15 cellular contexts compared by ENCODE assay signal in genomic region chr9:18786936-18787658, GRCh38.
DNase-seq lines count a peak whose midpoint lies in the region; ATAC-seq, FAIRE-seq and TF ChIP-seq lines count a peak whose summit lies in the region.
"Had no signal": no experiment of that assay in that cellular context is flagged by ENCODE, and none has a peak within 500 bp of the region (broad histone marks: within the 10 kb centered on the region; RNA-seq: fewer than 3 reads in every experiment).

No MANE protein-coding gene starts in this region.

- no peak overlapping the region for H2AFZ ChIP-seq in HepG2 (ENCODE audit: low read length)
- H2AFZ ChIP-seq in osteoblast (ENCODE audit: low read length): no peak overlapping the region

- H3K27me3 ChIP-seq in liver (ENCODE audit: control insufficient read depth in 4 of 4, insufficient read depth in 4 of 4, low read length in 3 of 4) (no peaks in the 10 kb centered on the region), HepG2 (ENCODE audit: control insufficient read depth in 1 of 2, insufficient read depth in 2 of 2, low read length in 2 of 2) (0 out of 5 replicates have a peak, but pooled peaks cover 0 to 3% of the 10 kb centered on the region in 2 experiments), osteoblast (ENCODE audit: insufficient read depth, low read length) (no peaks in the 10 kb centered on the region), aorta (ENCODE audit: control insufficient read depth in 1 of 2, insufficient read depth in 2 of 2, low read length in 1 of 2) (no peaks in the 10 kb centered on the region)

- TF ChIP-seq POLR2A in HepG2 (IDR thresholded peaks at IDR 0.05; ENCODE audit: insufficient read depth in 1 of 2, low read depth in 2 of 2, low read length in 2 of 2): no peak

- in situ Hi-C loops in HepG2 (cut with HindIII; ENCODE audit: extremely low pct_ligation_motif_present, low pct_unique_long_range_greater_than_20kb): no loop called here

- H3K4me1 ChIP-seq in liver (ENCODE audit: control insufficient read depth in 4 of 4, insufficient read depth in 4 of 4, low read length in 3 of 4) (no peaks in the 10 kb centered on the region), HepG2 (ENCODE audit: insufficient read depth, low read length) (no peaks in the 10 kb centered on the region), osteoblast (ENCODE audit: insufficient read depth, low read length) (peaks cover 33% of the 10 kb centered on the region), aorta (ENCODE audit: control insufficient read depth in 1 of 2, insufficient read depth in 2 of 2, low read length in 2 of 2) (peaks cover 5 to 13% of the 10 kb centered on the region in 2 donors)

- CTCF ChIA-PET in HepG2 (lab: Yijun Ruan, JAX; ENCODE audit: low intra/inter-chr PET ratio, low total read pairs): no interaction called here

- POLR2A ChIA-PET in HepG2 (lab: Yijun Ruan, JAX): no interaction called here

- no peak overlapping the region for H3K4me2 ChIP-seq in HepG2 (ENCODE audit: low read depth, low read length)
- peak overlapping the region; percentile 54 for H3K4me2 ChIP-seq in osteoblast (ENCODE audit: insufficient read depth, low read length)

- no peak overlapping the region for H3K9ac ChIP-seq in liver (ENCODE audit: low read depth in 1 of 2, low read length in 2 of 2)
- no peak overlapping the region for H3K9ac ChIP-seq in HepG2 (ENCODE audit: insufficient read depth, low read depth, low read length)

- ATAC-seq in HepG2: no peak
- peak; percentile 46 for ATAC-seq in aorta (ENCODE audit: low FRiP score)
- ATAC-seq: activated CD8-positive, alpha-beta T cell treated with anti-CD3 and anti-CD28 coated beads, Interleukin-2, amount 10 ng/mL, durations not matched to agents 7 days and 5 days had no signal

- no TSS peak for BruUV-seq in HepG2 (replicated peaks; lab: Mats Ljungman, UMichigan)

- TF ChIP-seq RAD21 in liver (IDR thresholded peaks at IDR 0.05): no peak
- no peak for TF ChIP-seq RAD21 in HepG2 (CRISPR knock-in tag; IDR thresholded peaks at IDR 0.05)

- TF ChIP-seq CTCF in liver (IDR thresholded peaks at IDR 0.05; ENCODE audit: low read depth, low read length, missing input control) (no peak), HepG2 (CRISPR knock-in tag; IDR thresholded peaks at IDR 0.05) (no peak), foreskin fibroblast (IDR thresholded peaks at IDR 0.05; ENCODE audit: low read depth, low read length) (no peak), osteoblast (IDR thresholded peaks at IDR 0.05; ENCODE audit: extremely low read depth, low read depth, low read length) (no peak)

- no peak for DNase-seq in HepG2 (ENCODE audit: low spot score)
- peak; percentile 3 to 26 for DNase-seq in foreskin fibroblast
- DNase-seq in osteoblast (ENCODE audit: insufficient read length, low spot score, missing footprints): no peak
- no peak for DNase-seq in aorta
- no peak for DNase-seq in activated effector memory CD4-positive, alpha-beta T cell treated with anti-CD3 and anti-CD28 coated beads, Interleukin-2, amount 50 U/mL, for 16 hours
- no peak for DNase-seq in LoVo (ENCODE audit: low spot score)
- no peak for DNase-seq in anterior cingulate cortex (lab: John Stamatoyannopoulos, UW)
- DNase-seq: activated CD8-positive, alpha-beta T cell treated with anti-CD3 and anti-CD28 coated beads, Interleukin-2, amount 10 ng/mL, durations not matched to agents 7 days and 5 days; activated gamma-delta T cell; NCI-H146; NCI-H774; stimulated activated CD4-positive, alpha-beta T cell treated with anti-CD3 and anti-CD28 coated beads, Interleukin-15, amount 100 ng/mL, for 24 hours had no signal

- TF ChIP-seq EP300 in HepG2 (IDR thresholded peaks at IDR 0.05; ENCODE audit: low read depth in 2 of 2, low read length in 2 of 2): no peak
- TF ChIP-seq EP300 in HepG2 (CRISPR knock-in tag; IDR thresholded peaks at IDR 0.05; ENCODE audit: borderline replicate concordance): no peak

- intact Hi-C loops in HepG2 (cut with micrococcal nuclease; ENCODE audit: unreplicated experiment): no loop called here
- intact Hi-C loops in aorta (cut with DNase I): no loop called here

- H3K9me3 ChIP-seq in liver (ENCODE audit: control insufficient read depth in 4 of 4, low read length in 3 of 4): no peaks in the 10 kb centered on the region
- no peaks in the 10 kb centered on the region for H3K9me3 ChIP-seq in HepG2 (ENCODE audit: low read length)
- H3K9me3 ChIP-seq in osteoblast (ENCODE audit: low read depth, low read length): no peaks in the 10 kb centered on the region
- H3K9me3 ChIP-seq in aorta (ENCODE audit: control insufficient read depth, low read length): no peaks in the 10 kb centered on the region

- H3K36me3 ChIP-seq in liver (ENCODE audit: control insufficient read depth in 4 of 4, insufficient read depth in 3 of 4, low read depth in 1 of 4, low read length in 3 of 4) (no peaks in the 10 kb centered on the region), HepG2 (replicated peaks in 1 of 2; ENCODE audit: control insufficient read depth in 1 of 2, insufficient read depth in 2 of 2, low read length in 2 of 2) (no peaks in the 10 kb centered on the region), osteoblast (ENCODE audit: insufficient read depth, low read length) (peaks cover 50% of the 10 kb centered on the region), aorta (ENCODE audit: control insufficient read depth in 1 of 2, insufficient read depth in 2 of 2, low read length in 1 of 2) (no peaks in the 10 kb centered on the region)

- FAIRE-seq in HepG2 (lab: Jason Lieb, UNC): no peak
- FAIRE-seq: TTC549, urothelium cell line had no signal

- H3K4me3 ChIP-seq in liver (ENCODE audit: low read depth in 1 of 3, low read length in 3 of 3) (no peak overlapping the region), HepG2 (replicated peaks in 1 of 3; ENCODE audit: insufficient read depth in 1 of 3, low read depth in 2 of 3, low read length in 3 of 3) (no peak overlapping the region), foreskin fibroblast (ENCODE audit: low read depth in 1 of 2, low read length in 2 of 2) (no peak overlapping the region), osteoblast (ENCODE audit: insufficient read depth, low read length) (peak overlapping the region; percentile 15), aorta (ENCODE audit: low read length in 2 of 2) (no peak overlapping the region)

- H3K27ac ChIP-seq in liver (ENCODE audit: low read depth in 1 of 2, low read length in 2 of 2) (peak overlapping the region in 1 of 2 donors; percentile 59), HepG2 (ENCODE audit: extremely low read length, insufficient read depth, low read length) (no peak overlapping the region), osteoblast (ENCODE audit: low read depth, low read length) (peak overlapping the region; percentile 75), aorta (ENCODE audit: low read depth in 1 of 2, low read length in 2 of 2) (peak overlapping the region; percentile 60 to 76)

- H3K79me2 ChIP-seq in HepG2 (ENCODE audit: insufficient read depth, low read length): no peaks in the 10 kb centered on the region
- peaks cover 19% of the 10 kb centered on the region for H3K79me2 ChIP-seq in osteoblast (ENCODE audit: insufficient read depth, low read length)

- WGBS in liver: 66% methylated on average over 2 of the region's 2 CpGs
- 26% methylated on average over 2 of the region's 2 CpGs for WGBS in HepG2 (ENCODE audit: low lambda C conversion rate)
- WGBS in aorta, 2 donors: 3 to 4% methylated on average over 2 of the region's 2 CpGs

- H4K20me1 ChIP-seq in HepG2 (ENCODE audit: insufficient read depth, low read length) (no peaks in the 10 kb centered on the region), osteoblast (ENCODE audit: insufficient read depth, low read length) (peaks cover 3% of the 10 kb centered on the region)

TF ChIP-seq in liver, 16 proteins besides CTCF, POLR2A, EP300 and RAD21 (continues in another document):
- no peak for TF ChIP-seq HNF4G (IDR thresholded peaks at IDR 0.05)
- TF ChIP-seq HNF4A (conservative IDR thresholded peaks at IDR 0.05): no peak
- no peak for TF ChIP-seq GABPA (IDR thresholded peaks at IDR 0.05 in 1 of 2, conservative IDR thresholded peaks at IDR 0.05 in 1 of 2)
- no peak for TF ChIP-seq TAF1 (conservative IDR thresholded peaks at IDR 0.05)
- no peak for TF ChIP-seq ATF3 (IDR thresholded peaks at IDR 0.05)
- TF ChIP-seq FOXA2 (IDR thresholded peaks at IDR 0.05): no peak

TF ChIP-seq in HepG2, 621 proteins besides CTCF, POLR2A, EP300 and RAD21:
- TF ChIP-seq ZNF30 (CRISPR knock-in tag; IDR thresholded peaks at IDR 0.05): no peak
- no peak for TF ChIP-seq ZNF709 (CRISPR knock-in tag; IDR thresholded peaks at IDR 0.05)
- TF ChIP-seq ZZZ3 (CRISPR knock-in tag; IDR thresholded peaks at IDR 0.05; ENCODE audit: borderline replicate concordance): no peak
- TF ChIP-seq ZBTB21 (CRISPR knock-in tag; IDR thresholded peaks at IDR 0.05): no peak
- TF ChIP-seq ZNF10 (CRISPR knock-in tag; IDR thresholded peaks at IDR 0.05; ENCODE audit: borderline replicate concordance, low read depth): no peak
- TF ChIP-seq, protein P1, sequence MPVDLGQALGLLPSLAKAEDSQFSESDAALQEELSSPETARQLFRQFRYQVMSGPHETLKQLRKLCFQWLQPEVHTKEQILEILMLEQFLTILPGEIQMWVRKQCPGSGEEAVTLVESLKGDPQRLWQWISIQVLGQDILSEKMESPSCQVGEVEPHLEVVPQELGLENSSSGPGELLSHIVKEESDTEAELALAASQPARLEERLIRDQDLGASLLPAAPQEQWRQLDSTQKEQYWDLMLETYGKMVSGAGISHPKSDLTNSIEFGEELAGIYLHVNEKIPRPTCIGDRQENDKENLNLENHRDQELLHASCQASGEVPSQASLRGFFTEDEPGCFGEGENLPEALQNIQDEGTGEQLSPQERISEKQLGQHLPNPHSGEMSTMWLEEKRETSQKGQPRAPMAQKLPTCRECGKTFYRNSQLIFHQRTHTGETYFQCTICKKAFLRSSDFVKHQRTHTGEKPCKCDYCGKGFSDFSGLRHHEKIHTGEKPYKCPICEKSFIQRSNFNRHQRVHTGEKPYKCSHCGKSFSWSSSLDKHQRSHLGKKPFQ (CRISPR knock-in tag; IDR thresholded peaks at IDR 0.05; ENCODE audit: insufficient replicate concordance): no peak
- no peak for TF ChIP-seq NR2F2 (IDR thresholded peaks at IDR 0.05; ENCODE audit: borderline replicate concordance, low read depth)
- TF ChIP-seq ZNF776 (CRISPR knock-in tag; IDR thresholded peaks at IDR 0.05): no peak
- TF ChIP-seq HMGA1 (CRISPR knock-in tag; conservative IDR thresholded peaks at IDR 0.05): no peak
- no peak for TF ChIP-seq NFKBIZ (CRISPR knock-in tag; IDR thresholded peaks at IDR 0.05)
- no peak for TF ChIP-seq ZNF367 (CRISPR knock-in tag; IDR thresholded peaks at IDR 0.05; ENCODE audit: borderline replicate concordance)
- TF ChIP-seq ERF (CRISPR knock-in tag; IDR thresholded peaks at IDR 0.05): no peak

Comparison
In these comparisons a context has a peak if more than half of its experiments do, and no peak if none do; other contexts are left out.
1. DNase-seq: peak in foreskin fibroblast (2 of 2); none in HepG2 (single experiment), osteoblast (single experiment), aorta (0 of 2), activated effector memory CD4-positive, alpha-beta T cell treated with anti-CD3 and anti-CD28 coated beads, Interleukin-2, amount 50 U/mL, for 16 hours (single experiment), LoVo (single experiment) and anterior cingulate cortex (0 of 58).